22 cellular contexts compared by ENCODE assay signal in the genomic region with DNA sequence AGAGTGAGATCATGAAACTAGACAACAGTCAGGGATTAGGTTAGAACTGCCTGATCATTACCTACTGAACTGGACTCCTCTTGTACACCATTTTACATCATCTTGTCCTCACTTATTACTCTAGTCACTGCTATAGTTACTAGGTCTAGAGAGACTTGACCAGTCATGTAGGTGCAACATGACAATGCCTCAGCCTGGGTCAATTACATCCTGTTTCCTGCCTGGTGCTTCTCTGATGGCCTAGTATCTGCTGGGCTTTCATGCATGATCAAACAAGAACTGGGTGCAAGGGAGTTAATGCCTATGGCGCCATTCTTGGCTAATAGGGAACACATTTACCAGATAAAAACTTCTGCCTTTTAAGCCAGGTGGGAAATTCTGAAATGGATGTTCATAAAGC.
"Had no signal": no experiment of that assay in that cellular context is flagged by ENCODE, and none has a peak within 500 bp of the region (broad histone marks: within the 10 kb centered on the region; RNA-seq: fewer than 3 reads in every experiment).

No MANE protein-coding gene starts in this region.

- H3K9me3 ChIP-seq: breast epithelium, MG63 had no signal

- DNase-seq: activated CD4-positive, alpha-beta T cell treated with anti-CD3 and anti-CD28 coated beads for 4 hours; activated CD4-positive, alpha-beta T cell treated with anti-CD3 and anti-CD28 coated beads, Interleukin-2, amount 50 U/mL, for 4 hours; activated CD8-positive, alpha-beta T cell treated with anti-CD3 and anti-CD28 coated beads, Interleukin-2, amount 10 ng/mL, durations not matched to agents 7 days and 5 days; activated effector memory CD4-positive, alpha-beta T cell treated with Interleukin-2 at 50 U/mL for 16 hours; activated naive CD4-positive, alpha-beta T cell; activated T-cell treated with anti-CD3 and anti-CD28 coated beads, Interleukin-2, amount 50 U/mL, for 24 hours; aorta; central memory CD4-positive, alpha-beta T cell; MG63; MV-4-11; NCI-H1092 treated with DMSO at 0.1 percent for 48 hours; NCI-H1417 treated with DMSO at 0.1 percent for 48 hours; NCI-H187; NCI-H2081; NCI-H510A treated with DMSO at 0.1 percent for 48 hours; SIG-M5; SW 1271 had no signal

- H3K9ac ChIP-seq: KMS-11 had no signal

- H3K4me2 ChIP-seq: KMS-11 had no signal

- H3K27me3 ChIP-seq: breast epithelium, MG63 had no signal

- H3K27ac ChIP-seq: breast epithelium, KMS-11, SK-N-MC had no signal

- H3K4me1 ChIP-seq: breast epithelium had no signal

- H3K36me3 ChIP-seq: breast epithelium, MG63 had no signal

- ATAC-seq: activated CD4-positive, CD25-positive, alpha-beta regulatory T cell treated with anti-CD3 and anti-CD28 coated beads, Interleukin-2, amount 50 U/mL, for 24 hours; activated CD8-positive, alpha-beta T cell treated with anti-CD3 and anti-CD28 coated beads, Interleukin-2, amount 10 ng/mL, durations not matched to agents 7 days and 5 days; PC-3 had no signal

- H3K4me3 ChIP-seq: breast epithelium, MG63, SK-N-MC had no signal
